ENCODE assay signal across 9 cellular contexts in genomic region chr12:56080556-56081138, GRCh38. TPM values are rescaled to one million over a fixed set of nuclear protein-coding genes. Genes with fewer than 3 reads are reported as not detected.
A peak's percentile ranks its signal among the peaks of the same experiment; 100 is the strongest.
DNase-seq lines count a peak whose midpoint lies in the region; ATAC-seq, FAIRE-seq and TF ChIP-seq lines count a peak whose summit lies in the region.
"Had no signal": no experiment of that assay in that cellular context is flagged by ENCODE, and none has a peak within 500 bp of the region (broad histone marks: within the 10 kb centered on the region; RNA-seq: fewer than 3 reads in every experiment).

No MANE protein-coding gene starts in this region.

- TF ChIP-seq CTCF in K562 (IDR thresholded peaks at IDR 0.05 in 2 of 3, conservative IDR thresholded peaks at IDR 0.05 in 1 of 3; ENCODE audit: insufficient read depth in 2 of 3, low read depth in 1 of 3, low read length in 3 of 3) (0 out of 6 replicates have a peak, but pooled peaks of 1 of the 3 experiments have one; percentile 6), right lobe of liver (IDR thresholded peaks at IDR 0.05) (peak in 3 of 4 donors; percentile 9 to 35 (median 26))

- H3K36me3 Mint-ChIP-seq in activated CD4-positive, alpha-beta T cell treated with anti-CD3 and anti-CD28 coated beads, Interleukin-2, amount 10 ng/mL, durations not matched to agents 7 days and 5 days (ENCODE audit: low read depth): no peaks in the 10 kb centered on the region

- intact Hi-C loops in K562 (cut with micrococcal nuclease): no loop called here
- intact Hi-C loops in right lobe of liver (cut with DNase I): no loop called here

- H3K27ac Mint-ChIP-seq in activated CD4-positive, alpha-beta T cell treated with anti-CD3 and anti-CD28 coated beads, Interleukin-2, amount 10 ng/mL, durations not matched to agents 7 days and 5 days: no peak overlapping the region

- peak overlapping the region; percentile 48 to 90; a peak in 3 of 4 replicates for H3K9ac ChIP-seq in K562 (ENCODE audit: insufficient read depth in 1 of 2, low read depth in 2 of 2, low read length in 2 of 2)

- TF ChIP-seq POLR2A in K562 (conservative IDR thresholded peaks at IDR 0.05): no peak
- TF ChIP-seq POLR2A in right lobe of liver (IDR thresholded peaks at IDR 0.05): peak; percentile 69

- H3K9me3 ChIP-seq in K562 (replicated peaks; ENCODE audit: control insufficient read depth, insufficient read depth, low read depth, low read length) (no peaks in the 10 kb centered on the region), right lobe of liver (no peaks in the 10 kb centered on the region), thymus (ENCODE audit: control insufficient read depth) (no peaks in the 10 kb centered on the region)

- H3K9me3 Mint-ChIP-seq in activated CD4-positive, alpha-beta T cell treated with anti-CD3 and anti-CD28 coated beads, Interleukin-2, amount 10 ng/mL, durations not matched to agents 7 days and 5 days: no peaks in the 10 kb centered on the region

- H2AFZ ChIP-seq in K562 (ENCODE audit: low read depth, low read length): peak overlapping the region; percentile 84

- no peak overlapping the region for H3K27ac ChIP-seq in K562 (ENCODE audit: extremely low read depth, low read depth, low read length)
- peak overlapping the region; percentile 91 to 99 (median 93) for H3K27ac ChIP-seq in right lobe of liver
- no peak overlapping the region for H3K27ac ChIP-seq in thymus (ENCODE audit: low read depth)

- BruUV-seq in K562 (replicated peaks; lab: Mats Ljungman, UMichigan): no TSS peak

- H3K4me3 Mint-ChIP-seq in activated CD4-positive, alpha-beta T cell treated with anti-CD3 and anti-CD28 coated beads, Interleukin-2, amount 10 ng/mL, durations not matched to agents 7 days and 5 days: peak overlapping the region; percentile 73

- no peaks in the 10 kb centered on the region for H3K9me1 ChIP-seq in K562 (ENCODE audit: control insufficient read depth, insufficient read depth, low read length)

- H3K27me3 ChIP-seq in K562 (ENCODE audit: control insufficient read depth in 2 of 2, insufficient read depth in 2 of 2, low read length in 2 of 2): no peaks in the 10 kb centered on the region; a peak in 1 of 5 replicates
- H3K27me3 ChIP-seq in right lobe of liver: no peaks in the 10 kb centered on the region
- H3K27me3 ChIP-seq in thymus (ENCODE audit: control insufficient read depth, insufficient read depth): peaks cover 25% of the 10 kb centered on the region

- CTCF ChIA-PET in activated CD4-positive, alpha-beta T cell treated with anti-CD3 and anti-CD28 coated beads, Interleukin-2, amount 10 ng/mL, durations not matched to agents 7 days and 5 days (lab: Charles Lee): interaction anchor here (0.5 to 1.3 kb wide), 7 partner anchors 10 to 636 kb away, joined by 3 to 5 read pairs (median 3); partner anchors contain the start of gene ZC3H10
- CTCF ChIA-PET in K562 (lab: Yijun Ruan, JAX; ENCODE audit: low intra/inter-chr PET ratio): no interaction called here

- peak overlapping the region; percentile 89 for H3K4me2 ChIP-seq in K562 (ENCODE audit: insufficient read depth, low read length)

- no peaks in the 10 kb centered on the region for H4K20me1 ChIP-seq in K562 (replicated peaks; ENCODE audit: control insufficient read depth, insufficient read depth, low read length)

- no peaks in the 10 kb centered on the region for H3K36me3 ChIP-seq in K562 (ENCODE audit: control insufficient read depth, insufficient read depth, low read length)
- H3K36me3 ChIP-seq in right lobe of liver: peaks cover 0 to 24% (median 13%) of the 10 kb centered on the region in 4 donors
- H3K36me3 ChIP-seq in thymus (ENCODE audit: control insufficient read depth, insufficient read depth): no peaks in the 10 kb centered on the region

- no peak for FAIRE-seq in K562 (lab: Jason Lieb, UNC)
- FAIRE-seq: islet of Langerhans had no signal

- in situ Hi-C loops in K562 (cut with MboI): no loop called here

- ATAC-seq in K562 (peak; percentile 7), right lobe of liver (peak; percentile 59 to 76 (median 66)), GM18861 (IDR thresholded peaks at IDR 0.05; ENCODE audit: unreplicated experiment) (no peak)

- WGBS in K562 (ENCODE audit: insufficient coverage, low coverage, missing lambda C conversion rate): 24% methylated on average over 11 of the region's 20 CpGs
- 5% methylated on average over 10 of the region's 20 CpGs for WGBS in right lobe of liver (ENCODE audit: insufficient coverage, low coverage, low lambda C conversion rate, missing lambda C conversion rate)
- WGBS in thymus: 34% methylated on average over 20 of the region's 20 CpGs

- peaks cover 22% of the 10 kb centered on the region for H3K4me1 Mint-ChIP-seq in activated CD4-positive, alpha-beta T cell treated with anti-CD3 and anti-CD28 coated beads, Interleukin-2, amount 10 ng/mL, durations not matched to agents 7 days and 5 days

- H3K4me3 ChIP-seq in K562: peak overlapping the region; percentile 51
- H3K4me3 ChIP-seq in right lobe of liver: peak overlapping the region; percentile 82 to 92 (median 90)
- peak overlapping the region; percentile 53 for H3K4me3 ChIP-seq in thymus (ENCODE audit: low read length)

- POLR2A ChIA-PET in activated CD4-positive, alpha-beta T cell treated with anti-CD3 and anti-CD28 coated beads, Interleukin-2, amount 10 ng/mL, durations not matched to agents 7 days and 5 days (lab: Charles Lee): no interaction called here
- POLR2A ChIA-PET in K562 (lab: Yijun Ruan, JAX): interaction anchor here (1.0 to 1.8 kb wide), 4 partner anchors 13 to 78 kb away, joined by 3 to 10 read pairs (median 4); partner anchors contain the start of genes MYL6 and PA2G4

- H3K79me2 ChIP-seq in K562 (ENCODE audit: control insufficient read depth, insufficient read depth, low read length): no peaks in the 10 kb centered on the region

- H3K27me3 Mint-ChIP-seq in activated CD4-positive, alpha-beta T cell treated with anti-CD3 and anti-CD28 coated beads, Interleukin-2, amount 10 ng/mL, durations not matched to agents 7 days and 5 days: peaks cover 35% of the 10 kb centered on the region

- no peak for TF ChIP-seq EP300 in K562 (IDR thresholded peaks at IDR 0.05; ENCODE audit: low read length)

- TF ChIP-seq RAD21 in K562 (CRISPR knock-in tag; conservative IDR thresholded peaks at IDR 0.05 in 1 of 2, IDR thresholded peaks at IDR 0.05 in 1 of 2): no peak

- peaks cover 34 to 40% of the 10 kb centered on the region in 2 experiments for H3K4me1 ChIP-seq in K562 (replicated peaks in 1 of 2; ENCODE audit: control insufficient read depth in 2 of 2, insufficient read depth in 2 of 2, low read length in 2 of 2)
- H3K4me1 ChIP-seq in right lobe of liver: peaks cover 0 to 45% (median 14%) of the 10 kb centered on the region in 4 donors
- H3K4me1 ChIP-seq in thymus (ENCODE audit: control insufficient read depth, insufficient read depth, low read length): peaks cover 16% of the 10 kb centered on the region

- DNase-seq in activated CD4-positive, alpha-beta T cell treated with anti-CD3 and anti-CD28 coated beads, Interleukin-2, amount 10 ng/mL, durations not matched to agents 7 days and 5 days: no peak
- no peak for DNase-seq in activated CD4-positive, alpha-beta T cell treated with anti-CD3 and anti-CD28 coated beads, Interleukin-2, amount 50 U/mL, for 4 hours
- DNase-seq in K562 (ENCODE audit: extremely low read depth in 1 of 4, low spot score in 3 of 4) (peak; percentile 16 to 45 (median 38)), right lobe of liver (peak; percentile 81 to 94 (median 92)), SKM-1 (lab: John Stamatoyannopoulos, UW; ENCODE audit: unreplicated experiment) (no peak), DMS79 treated with DMSO at 0.1 percent for 48 hours (lab: John Stamatoyannopoulos, UW) (no peak)

RNA-seq across cellular contexts. Expression of gene ERBB3, which starts 0.7 kb away (rescaled TPM):
- 1 to 10 TPM; 1.3 to 1.5 TPM for total RNA-seq in activated CD4-positive, alpha-beta T cell treated with anti-CD3 and anti-CD28 coated beads, Interleukin-2, amount 10 ng/mL, durations not matched to agents 7 days and 5 days
- total RNA-seq in K562 (2011; cell fraction: chromatin; rRNA removed; ENCODE audit: low replicate concordance): 26.3 and 40.1 TPM in 2 replicates
- 15.7 and 18.8 TPM in 2 replicates for total RNA-seq in K562 (2011; cell fraction: nucleolus; rRNA removed)
- 18.2 and 30.1 TPM in 2 replicates for total RNA-seq in K562 (2011; cell fraction: nucleoplasm; rRNA removed)
- total RNA-seq in K562 (2014; rRNA removed) (3.6 and 4.2 TPM in 2 replicates), K562 (2014; rRNA removed; fragmentation: Illumina TruSeq; extraction: Trizol) (2.6 and 3.1 TPM in 2 replicates), K562 (2015; rRNA removed; fragmentation: Illumina TruSeq; extraction: Trizol) (2.0 and 2.6 TPM in 2 replicates), K562 (2021) (5.1 and 5.5 TPM in 2 replicates), right lobe of liver (100 to 1,000 TPM in 1 of 6 experiments, 10 to 100 TPM in 5; 39.1 to 139 (median 66.9) TPM)
- polyA plus RNA-seq in K562 (2011; rRNA removed) (5.3 and 12.2 TPM in 2 replicates), K562 (2014; fragmentation: Illumina TruSeq; extraction: Trizol) (4.0 and 5.4 TPM in 2 replicates), K562 (2014; fragmentation: Nextera tagmentation; extraction: Ambion mirVana) (1 to 10 TPM; 1.5 to 1.8 TPM), K562 (2014; rRNA removed) (3.8 and 7.4 TPM in 2 replicates), thymus (4.3 TPM)
- 2.8 and 9.7 TPM in 2 replicates for polyA plus RNA-seq in K562 (2011; cell fraction: cytosol; rRNA removed)
- 5.9 and 15.1 TPM in 2 replicates for polyA plus RNA-seq in K562 (2011; cell fraction: nucleus; rRNA removed)
- 2.7 and 9.2 TPM in 2 replicates for polyA plus RNA-seq in K562 (2012)
- polyA minus RNA-seq in K562 (2011; rRNA and poly(A)+ RNA removed): 9.6 and 21.6 TPM in 2 replicates
- 5.8 and 11.6 TPM in 2 replicates for polyA minus RNA-seq in K562 (2011; cell fraction: cytosol; rRNA and poly(A)+ RNA removed)
- 6.5 and 19.8 TPM in 2 replicates for polyA minus RNA-seq in K562 (2011; cell fraction: nucleus; rRNA and poly(A)+ RNA removed)

RNA-seq across cellular contexts. Expression of gene PA2G4, which starts 23.7 kb away (rescaled TPM):
- total RNA-seq in activated CD4-positive, alpha-beta T cell treated with anti-CD3 and anti-CD28 coated beads, Interleukin-2, amount 10 ng/mL, durations not matched to agents 7 days and 5 days: 100 to 1,000 TPM; 244 to 289 TPM
- total RNA-seq in K562 (2011; cell fraction: chromatin; rRNA removed; ENCODE audit: low replicate concordance): 443 and 498 TPM in 2 replicates
- total RNA-seq in K562 (2011; cell fraction: nucleolus; rRNA removed): 275 and 278 TPM in 2 replicates
- total RNA-seq in K562 (2011; cell fraction: nucleoplasm; rRNA removed): 263 and 304 TPM in 2 replicates
- total RNA-seq in K562 (2014; rRNA removed): 740 and 811 TPM in 2 replicates
- 547 and 561 TPM in 2 replicates for total RNA-seq in K562 (2014; rRNA removed; fragmentation: Illumina TruSeq; extraction: Trizol)
- total RNA-seq in K562 (2015; rRNA removed; fragmentation: Illumina TruSeq; extraction: Trizol): 712 TPM in 2 replicates
- total RNA-seq in K562 (2021): 463 and 470 TPM in 2 replicates
- 650 and 925 TPM in 2 replicates for polyA plus RNA-seq in K562 (2011; rRNA removed)
- polyA plus RNA-seq in K562 (2011; cell fraction: cytosol; rRNA removed): 274 and 376 TPM in 2 replicates
- polyA plus RNA-seq in K562 (2011; cell fraction: nucleus; rRNA removed): 287 and 371 TPM in 2 replicates
- 289 and 533 TPM in 2 replicates for polyA plus RNA-seq in K562 (2012)
- 777 and 884 TPM in 2 replicates for polyA plus RNA-seq in K562 (2014; fragmentation: Illumina TruSeq; extraction: Trizol)
- polyA plus RNA-seq in K562 (2014; fragmentation: Nextera tagmentation; extraction: Ambion mirVana): 100 to 1,000 TPM; 230 to 303 TPM
- 637 and 638 TPM in 2 replicates for polyA plus RNA-seq in K562 (2014; rRNA removed)
- polyA minus RNA-seq in K562 (2011; rRNA and poly(A)+ RNA removed): 622 and 730 TPM in 2 replicates
- polyA minus RNA-seq in K562 (2011; cell fraction: cytosol; rRNA and poly(A)+ RNA removed): 223 and 281 TPM in 2 replicates
- 90.7 and 174 TPM in 2 replicates for polyA minus RNA-seq in K562 (2011; cell fraction: nucleus; rRNA and poly(A)+ RNA removed)
- 10 to 100 TPM; 29.7 to 82.4 (median 36.6) TPM for total RNA-seq in right lobe of liver
- 67.9 TPM for polyA plus RNA-seq in thymus

RNA-seq across cellular contexts. Expression of gene RPL41, which starts 35.8 kb away (rescaled TPM):
- total RNA-seq in activated CD4-positive, alpha-beta T cell treated with anti-CD3 and anti-CD28 coated beads, Interleukin-2, amount 10 ng/mL, durations not matched to agents 7 days and 5 days: 1,000 to 10,000 TPM; 3,940 to 4,815 TPM
- 471 and 502 TPM in 2 replicates for total RNA-seq in K562 (2011; cell fraction: chromatin; rRNA removed; ENCODE audit: low replicate concordance)
- total RNA-seq in K562 (2011; cell fraction: nucleolus; rRNA removed): 714 and 769 TPM in 2 replicates
- total RNA-seq in K562 (2011; cell fraction: nucleoplasm; rRNA removed): 1,389 and 2,616 TPM in 2 replicates
- total RNA-seq in K562 (2014; rRNA removed) (4,680 and 5,042 TPM in 2 replicates), K562 (2014; rRNA removed; fragmentation: Illumina TruSeq; extraction: Trizol) (4,828 and 4,834 TPM in 2 replicates), K562 (2015; rRNA removed; fragmentation: Illumina TruSeq; extraction: Trizol) (4,355 and 4,529 TPM in 2 replicates), K562 (2021) (3,403 and 3,805 TPM in 2 replicates), right lobe of liver (1,000 to 10,000 TPM in 4 of 6 experiments, 100 to 1,000 TPM in 2; 516 to 1,547 (median 1,257) TPM)
- polyA plus RNA-seq in K562 (2011; rRNA removed) (9,327 and 10,494 TPM in 2 replicates), K562 (2014; fragmentation: Illumina TruSeq; extraction: Trizol) (5,551 and 5,604 TPM in 2 replicates), K562 (2014; fragmentation: Nextera tagmentation; extraction: Ambion mirVana) (over 10,000 TPM; 10,697 to 11,276 TPM), K562 (2014; rRNA removed) (6,115 and 7,868 TPM in 2 replicates), thymus (5,569 TPM)
- polyA plus RNA-seq in K562 (2011; cell fraction: cytosol; rRNA removed): 7,179 and 13,806 TPM in 2 replicates
- polyA plus RNA-seq in K562 (2011; cell fraction: nucleus; rRNA removed): 2,948 and 5,202 TPM in 2 replicates
- 7,782 and 11,481 TPM in 2 replicates for polyA plus RNA-seq in K562 (2012)
- 1,996 and 2,558 TPM in 2 replicates for polyA minus RNA-seq in K562 (2011; rRNA and poly(A)+ RNA removed)
- 912 and 1,093 TPM in 2 replicates for polyA minus RNA-seq in K562 (2011; cell fraction: cytosol; rRNA and poly(A)+ RNA removed)
- polyA minus RNA-seq in K562 (2011; cell fraction: nucleus; rRNA and poly(A)+ RNA removed): 197 and 533 TPM in 2 replicates

RNA-seq across cellular contexts. Expression of gene ZC3H10, which starts 37.4 kb away (rescaled TPM):
- total RNA-seq in activated CD4-positive, alpha-beta T cell treated with anti-CD3 and anti-CD28 coated beads, Interleukin-2, amount 10 ng/mL, durations not matched to agents 7 days and 5 days: 1 to 10 TPM; 8.2 to 9.1 TPM
- 9.2 and 15.6 TPM in 2 replicates for total RNA-seq in K562 (2011; cell fraction: chromatin; rRNA removed; ENCODE audit: low replicate concordance)
- 12.5 and 14.0 TPM in 2 replicates for total RNA-seq in K562 (2011; cell fraction: nucleolus; rRNA removed)
- 16.0 and 23.7 TPM in 2 replicates for total RNA-seq in K562 (2011; cell fraction: nucleoplasm; rRNA removed)
- total RNA-seq in K562 (2014; rRNA removed) (2.2 and 2.3 TPM in 2 replicates), K562 (2014; rRNA removed; fragmentation: Illumina TruSeq; extraction: Trizol) (2.4 and 2.7 TPM in 2 replicates), K562 (2015; rRNA removed; fragmentation: Illumina TruSeq; extraction: Trizol) (3.0 and 3.8 TPM in 2 replicates), K562 (2021) (3.3 and 4.1 TPM in 2 replicates), right lobe of liver (1 to 10 TPM; 1.7 to 5.4 (median 3.2) TPM)
- polyA plus RNA-seq in K562 (2011; rRNA removed) (1.0 and 1.1 TPM in 2 replicates), K562 (2014; fragmentation: Illumina TruSeq; extraction: Trizol) (1.6 and 1.9 TPM in 2 replicates), K562 (2014; fragmentation: Nextera tagmentation; extraction: Ambion mirVana) (under 1 TPM; 0.31 to 0.46 TPM), K562 (2014; rRNA removed) (1.4 and 1.7 TPM in 2 replicates), thymus (3.1 TPM)
- polyA plus RNA-seq in K562 (2011; cell fraction: cytosol; rRNA removed): 1.1 and 1.5 TPM in 2 replicates
- polyA plus RNA-seq in K562 (2011; cell fraction: nucleus; rRNA removed): 3.3 and 4.3 TPM in 2 replicates
- 1.9 and 2.8 TPM in 2 replicates for polyA plus RNA-seq in K562 (2012)
- 5.3 and 6.2 TPM in 2 replicates for polyA minus RNA-seq in K562 (2011; rRNA and poly(A)+ RNA removed)
- polyA minus RNA-seq in K562 (2011; cell fraction: cytosol; rRNA and poly(A)+ RNA removed): 0.95 and 1.5 TPM in 2 replicates
- 9.2 and 17.8 TPM in 2 replicates for polyA minus RNA-seq in K562 (2011; cell fraction: nucleus; rRNA and poly(A)+ RNA removed)

RNA-seq across cellular contexts. Expression of gene RPS26, which starts 38.9 kb away (rescaled TPM):
- total RNA-seq in activated CD4-positive, alpha-beta T cell treated with anti-CD3 and anti-CD28 coated beads, Interleukin-2, amount 10 ng/mL, durations not matched to agents 7 days and 5 days: 10 to 100 TPM; 47.2 to 48.3 TPM
- total RNA-seq in K562 (2011; cell fraction: chromatin; rRNA removed; ENCODE audit: low replicate concordance): 81.1 and 108 TPM in 2 replicates
- 111 and 126 TPM in 2 replicates for total RNA-seq in K562 (2011; cell fraction: nucleolus; rRNA removed)
- total RNA-seq in K562 (2011; cell fraction: nucleoplasm; rRNA removed): 132 and 142 TPM in 2 replicates
- total RNA-seq in K562 (2014; rRNA removed): 352 and 493 TPM in 2 replicates
- total RNA-seq in K562 (2014; rRNA removed; fragmentation: Illumina TruSeq; extraction: Trizol): 788 and 907 TPM in 2 replicates
- total RNA-seq in K562 (2015; rRNA removed; fragmentation: Illumina TruSeq; extraction: Trizol): 746 and 852 TPM in 2 replicates
- 59.8 and 70.2 TPM in 2 replicates for total RNA-seq in K562 (2021)
- 376 and 443 TPM in 2 replicates for polyA plus RNA-seq in K562 (2011; rRNA removed)
- 954 and 1,184 TPM in 2 replicates for polyA plus RNA-seq in K562 (2011; cell fraction: cytosol; rRNA removed)
- polyA plus RNA-seq in K562 (2011; cell fraction: nucleus; rRNA removed): 224 and 243 TPM in 2 replicates
- polyA plus RNA-seq in K562 (2012): 372 and 548 TPM in 2 replicates
- 658 and 1,033 TPM in 2 replicates for polyA plus RNA-seq in K562 (2014; fragmentation: Illumina TruSeq; extraction: Trizol)
- polyA plus RNA-seq in K562 (2014; fragmentation: Nextera tagmentation; extraction: Ambion mirVana): 1,000 to 10,000 TPM; 1,319 to 1,589 TPM
- 403 and 523 TPM in 2 replicates for polyA plus RNA-seq in K562 (2014; rRNA removed)
- polyA minus RNA-seq in K562 (2011; rRNA and poly(A)+ RNA removed): 556 and 722 TPM in 2 replicates
- polyA minus RNA-seq in K562 (2011; cell fraction: cytosol; rRNA and poly(A)+ RNA removed): 78.1 and 105 TPM in 2 replicates
- polyA minus RNA-seq in K562 (2011; cell fraction: nucleus; rRNA and poly(A)+ RNA removed): 51.7 and 82.0 TPM in 2 replicates
- total RNA-seq in right lobe of liver: 100 to 1,000 TPM in 2 of 6 experiments, 10 to 100 TPM in 4; 17.2 to 600 (median 24.9) TPM
- polyA plus RNA-seq in thymus: 2,654 TPM

Comparison
In these comparisons a context has a peak if more than half of its experiments do, and no peak if none do; other contexts are left out.
1. DNase-seq: peak in K562 (4 of 4) and right lobe of liver (3 of 3); none in activated CD4-positive, alpha-beta T cell treated with anti-CD3 and anti-CD28 coated beads, Interleukin-2, amount 10 ng/mL, durations not matched to agents 7 days and 5 days (single experiment), activated CD4-positive, alpha-beta T cell treated with anti-CD3 and anti-CD28 coated beads, Interleukin-2, amount 50 U/mL, for 4 hours (0 of 2), SKM-1 (single experiment) and DMS79 treated with DMSO at 0.1 percent for 48 hours (single experiment).
2. H3K27ac ChIP-seq: peak in right lobe of liver (3 of 3); none in K562 (single experiment) and thymus (single experiment).
3. Peak in every context shown above with its lines, with median percentiles within 50 percentile points of each other: H3K4me3 ChIP-seq.